22 cellular contexts compared by ENCODE assay signal in genomic region chr2:69771461-69771860, GRCh38. TPM values are rescaled to one million over a fixed set of nuclear protein-coding genes. Genes with fewer than 3 reads are reported as not detected.
DNase-seq lines count a peak whose midpoint lies in the region; ATAC-seq and TF ChIP-seq lines count a peak whose summit lies in the region.
"Had no signal": no experiment of that assay in that cellular context is flagged by ENCODE, and none has a peak within 500 bp of the region (broad histone marks: within the 10 kb centered on the region; RNA-seq: fewer than 3 reads in every experiment).

No MANE protein-coding gene starts in this region.

- no peaks in the 10 kb centered on the region for H4K20me1 ChIP-seq in MM.1S (ENCODE audit: insufficient read depth, low read length)

- no peak for ATAC-seq in thoracic aorta (ENCODE audit: insufficient number of reproducible peaks, low FRiP score, low read depth)
- ATAC-seq: activated naive CD4-positive, alpha-beta T cell treated with anti-CD3 and anti-CD28 coated beads, Interleukin-2, amount 50 U/mL, for 72 hours; body of pancreas; naive thymus-derived CD4-positive, alpha-beta T cell; T-helper 17 cell; WTC11 had no signal

- no peaks in the 10 kb centered on the region for H3K79me2 ChIP-seq in MM.1S (ENCODE audit: low read length)

- in situ Hi-C loops in astrocyte of the spinal cord (cut with HindIII; ENCODE audit: low sequenced_read_pairs), result no loop called here

- H3K9me3 ChIP-seq in muscle layer of duodenum (ENCODE audit: control insufficient read depth in 1 of 2, low read length in 2 of 2) (no peaks in the 10 kb centered on the region), thoracic aorta (no peaks in the 10 kb centered on the region), MM.1S (replicated peaks; ENCODE audit: insufficient read depth, low read length) (no peaks in the 10 kb centered on the region)
- H3K9me3 ChIP-seq: BE2C, body of pancreas had no signal

- H3F3A ChIP-seq in MM.1S (ENCODE audit: insufficient read depth, low read length), result no peaks in the 10 kb centered on the region

- H2AFZ ChIP-seq in MM.1S (ENCODE audit: low read length), result no peak overlapping the region

- DNase-seq in DMS 273 (lab: John Stamatoyannopoulos, UW; ENCODE audit: unreplicated experiment), result peak; percentile 49
- no peak for DNase-seq in DMS 273 treated with DMSO at 0.1 percent for 48 hours (lab: John Stamatoyannopoulos, UW)
- DNase-seq in astrocyte of the spinal cord (ENCODE audit: low read depth, low spot score), result peak; percentile 43
- no peak for DNase-seq in thoracic aorta (ENCODE audit: low spot score)
- no peak for DNase-seq in amygdala (lab: John Stamatoyannopoulos, UW)
- DNase-seq in stimulated activated CD4-positive, alpha-beta T cell treated with anti-CD3 and anti-CD28 coated beads, Interleukin-1b, Interleukin-23, amount 100 ng/mL, for 48 hours, result no peak
- DNase-seq in MM.1S, result no peak
- DNase-seq: activated CD4-positive, alpha-beta memory T cell treated with anti-CD3 and anti-CD28 coated beads, Interleukin-2, amount 10 ng/mL, durations not matched to agents 7 days and 5 days; activated T-cell treated with anti-CD3 and anti-CD28 coated beads, Interleukin-2, amount 50 U/mL, for 48 hours; BE2C; body of pancreas; hippocampal formation; kidney; naive thymus-derived CD4-positive, alpha-beta T cell; NCI-H2171 treated with DMSO at 0.1 percent for 48 hours; SIG-M5; stimulated activated CD4-positive, alpha-beta T cell treated with anti-CD3 and anti-CD28 coated beads, Interleukin-12 subunit alpha, Interleukin-12 subunit beta, amount 100 ng/mL, for 4 hours; T-helper 17 cell had no signal

- no peaks in the 10 kb centered on the region for H3K36me3 ChIP-seq in muscle layer of duodenum (ENCODE audit: control insufficient read depth in 1 of 2, insufficient read depth in 2 of 2, low read length in 2 of 2)
- no peaks in the 10 kb centered on the region for H3K36me3 ChIP-seq in thoracic aorta
- H3K36me3 ChIP-seq in MM.1S (replicated peaks; ENCODE audit: insufficient read depth, low read length), result no peaks in the 10 kb centered on the region
- H3K36me3 ChIP-seq: BE2C, tibial nerve had no signal

- H3K4me1 ChIP-seq in muscle layer of duodenum (ENCODE audit: control insufficient read depth in 1 of 2, insufficient read depth in 2 of 2, low read length in 2 of 2), result peaks cover 0 to 9% of the 10 kb centered on the region in 2 donors
- peaks cover 38 to 77% of the 10 kb centered on the region in 2 donors for H3K4me1 ChIP-seq in thoracic aorta (ENCODE audit: control insufficient read depth in 1 of 2, low read depth in 2 of 2)
- peaks cover 27% of the 10 kb centered on the region for H3K4me1 ChIP-seq in MM.1S (ENCODE audit: low read length)
- H3K4me1 ChIP-seq: BE2C had no signal

- H3K9me2 ChIP-seq in MM.1S (replicated peaks; ENCODE audit: insufficient read depth, low read length), result no peaks in the 10 kb centered on the region

- H3K4me3 ChIP-seq in astrocyte of the spinal cord (ENCODE audit: low read depth, low read length), result no peak overlapping the region
- no peak overlapping the region for H3K4me3 ChIP-seq in muscle layer of duodenum (ENCODE audit: low read depth in 1 of 2, low read length in 2 of 2)
- no peak overlapping the region for H3K4me3 ChIP-seq in thoracic aorta
- H3K4me3 ChIP-seq in MM.1S (ENCODE audit: low read length), result no peak overlapping the region
- H3K4me3 ChIP-seq: body of pancreas, tibial nerve had no signal

- H3K4me2 ChIP-seq in MM.1S (ENCODE audit: low read depth, low read length), result no peak overlapping the region

- no peaks in the 10 kb centered on the region for H3K27me3 ChIP-seq in muscle layer of duodenum (ENCODE audit: low read depth, low read length)
- H3K27me3 ChIP-seq in thoracic aorta (replicated peaks; ENCODE audit: insufficient read depth), result no peaks in the 10 kb centered on the region
- no peaks in the 10 kb centered on the region for H3K27me3 ChIP-seq in MM.1S (replicated peaks; ENCODE audit: insufficient read depth, low read length)
- H3K27me3 ChIP-seq: BE2C, body of pancreas, tibial nerve had no signal

- H3K9ac ChIP-seq in MM.1S (ENCODE audit: low read length), result no peak overlapping the region

- no peak for TF ChIP-seq CTCF in astrocyte of the spinal cord (IDR thresholded peaks at IDR 0.05; ENCODE audit: low read depth, low read length)
- no peak for TF ChIP-seq CTCF in thoracic aorta (IDR thresholded peaks at IDR 0.05)
- no peak for TF ChIP-seq CTCF in MM.1S (IDR thresholded peaks at IDR 0.05; ENCODE audit: low read length)

- H3K27ac ChIP-seq in muscle layer of duodenum (ENCODE audit: low read length) (peak overlapping the region; percentile 4), thoracic aorta (peak overlapping the region; percentile 44 to 55), MM.1S (ENCODE audit: low read length) (no peak overlapping the region)

RNA-seq across cellular contexts. Expression of gene ANXA4, which starts 29.5 kb away (rescaled TPM):
- 10 to 100 TPM; 62.8 to 67.8 TPM for total RNA-seq in thoracic aorta

RNA-seq across cellular contexts. Expression of gene GMCL1, which starts 58.0 kb away (rescaled TPM):
- 10 to 100 TPM; 13.5 to 24.1 TPM for total RNA-seq in thoracic aorta

Comparison
In these comparisons a context has a peak if more than half of its experiments do, and no peak if none do; other contexts are left out.
1. DNase-seq: peak in DMS 273 (single experiment) and astrocyte of the spinal cord (single experiment); none in DMS 273 treated with DMSO at 0.1 percent for 48 hours (single experiment), thoracic aorta (single experiment), amygdala (0 of 56), stimulated activated CD4-positive, alpha-beta T cell treated with anti-CD3 and anti-CD28 coated beads, Interleukin-1b, Interleukin-23, amount 100 ng/mL, for 48 hours (single experiment) and MM.1S (single experiment).